Comparison of ENCODE assay signal across 2 cellular contexts in the genomic region with DNA sequence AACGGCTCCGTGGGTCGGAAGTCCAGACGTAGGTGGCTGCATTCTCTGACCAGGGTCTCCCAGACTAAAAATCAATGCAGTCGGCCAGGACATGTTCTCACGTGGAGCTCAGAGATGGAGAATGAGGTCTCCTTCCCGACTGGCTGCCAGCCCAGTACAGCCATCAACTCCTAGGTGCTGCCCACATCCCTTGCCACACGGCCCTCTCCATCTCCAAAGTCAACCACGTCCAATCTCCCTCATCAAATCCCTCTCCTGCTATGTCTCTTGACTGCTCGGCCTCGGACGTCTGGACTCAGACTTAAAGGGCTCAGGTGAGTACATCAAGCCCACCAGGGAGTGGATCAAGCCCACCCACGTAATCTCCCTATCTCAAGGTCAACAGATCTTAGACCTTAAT.
TF ChIP-seq lines count a peak whose summit lies in the region.

No MANE protein-coding gene starts in this region.

TF ChIP-seq in HepG2, 621 proteins besides CTCF, POLR2A, EP300 and RAD21:
- TF ChIP-seq, protein P1, sequence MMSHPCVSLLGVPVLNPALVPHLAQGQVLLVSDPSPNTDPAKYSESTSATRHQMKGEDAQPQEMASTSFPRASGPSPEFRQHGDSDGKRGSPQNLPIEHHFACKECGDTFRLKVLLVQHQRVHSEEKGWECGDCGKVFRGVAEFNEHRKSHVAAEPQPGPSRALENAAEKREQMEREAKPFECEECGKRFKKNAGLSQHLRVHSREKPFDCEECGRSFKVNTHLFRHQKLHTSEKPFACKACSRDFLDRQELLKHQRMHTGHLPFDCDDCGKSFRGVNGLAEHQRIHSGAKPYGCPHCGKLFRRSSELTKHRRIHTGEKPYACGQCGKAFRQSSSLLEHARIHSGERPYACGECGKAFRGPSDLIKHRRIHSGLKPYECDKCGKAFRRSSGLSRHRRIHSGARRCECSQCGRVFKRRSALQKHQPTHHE (CRISPR knock-in tag; IDR thresholded peaks at IDR 0.05; ENCODE audit: borderline replicate concordance): no peak
- TF ChIP-seq, protein P2, sequence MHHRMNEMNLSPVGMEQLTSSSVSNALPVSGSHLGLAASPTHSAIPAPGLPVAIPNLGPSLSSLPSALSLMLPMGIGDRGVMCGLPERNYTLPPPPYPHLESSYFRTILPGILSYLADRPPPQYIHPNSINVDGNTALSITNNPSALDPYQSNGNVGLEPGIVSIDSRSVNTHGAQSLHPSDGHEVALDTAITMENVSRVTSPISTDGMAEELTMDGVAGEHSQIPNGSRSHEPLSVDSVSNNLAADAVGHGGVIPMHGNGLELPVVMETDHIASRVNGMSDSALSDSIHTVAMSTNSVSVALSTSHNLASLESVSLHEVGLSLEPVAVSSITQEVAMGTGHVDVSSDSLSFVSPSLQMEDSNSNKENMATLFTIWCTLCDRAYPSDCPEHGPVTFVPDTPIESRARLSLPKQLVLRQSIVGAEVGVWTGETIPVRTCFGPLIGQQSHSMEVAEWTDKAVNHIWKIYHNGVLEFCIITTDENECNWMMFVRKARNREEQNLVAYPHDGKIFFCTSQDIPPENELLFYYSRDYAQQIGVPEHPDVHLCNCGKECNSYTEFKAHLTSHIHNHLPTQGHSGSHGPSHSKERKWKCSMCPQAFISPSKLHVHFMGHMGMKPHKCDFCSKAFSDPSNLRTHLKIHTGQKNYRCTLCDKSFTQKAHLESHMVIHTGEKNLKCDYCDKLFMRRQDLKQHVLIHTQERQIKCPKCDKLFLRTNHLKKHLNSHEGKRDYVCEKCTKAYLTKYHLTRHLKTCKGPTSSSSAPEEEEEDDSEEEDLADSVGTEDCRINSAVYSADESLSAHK (CRISPR knock-in tag; IDR thresholded peaks at IDR 0.05; ENCODE audit: borderline replicate concordance): no peak
- TF ChIP-seq ZNF543 (CRISPR knock-in tag; IDR thresholded peaks at IDR 0.05) (peak; percentile 100), RBAK (CRISPR knock-in tag; IDR thresholded peaks at IDR 0.05) (no peak), ZFY (CRISPR knock-in tag; IDR thresholded peaks at IDR 0.05) (no peak), ZNF234 (CRISPR knock-in tag; conservative IDR thresholded peaks at IDR 0.05) (no peak)

TF ChIP-seq in SK-N-SH, 30 proteins besides CTCF, POLR2A, EP300 and RAD21:
- TF ChIP-seq RFX5 (IDR thresholded peaks at IDR 0.05; ENCODE audit: low read length) (no peak), JUND (IDR thresholded peaks at IDR 0.05) (no peak), GATA2 (CRISPR knock-in tag; IDR thresholded peaks at IDR 0.05) (no peak), GABPA (IDR thresholded peaks at IDR 0.05; ENCODE audit: low read depth) (no peak), FOXM1 (IDR thresholded peaks at IDR 0.05; ENCODE audit: low read depth) (no peak), SMC3 (IDR thresholded peaks at IDR 0.05; ENCODE audit: low read depth, low read length) (no peak), ELF1 (IDR thresholded peaks at IDR 0.05) (no peak), FOSL2 (IDR thresholded peaks at IDR 0.05; ENCODE audit: borderline replicate concordance, low read depth) (no peak), RXRA (IDR thresholded peaks at IDR 0.05; ENCODE audit: borderline replicate concordance, low read depth) (no peak), TEAD4 (IDR thresholded peaks at IDR 0.05; ENCODE audit: borderline replicate concordance, insufficient read depth) (no peak), TAF1 (IDR thresholded peaks at IDR 0.05; ENCODE audit: borderline replicate concordance, low read depth, low read length) (no peak), POLR2AphosphoS5 (IDR thresholded peaks at IDR 0.05; ENCODE audit: low read depth, low read length) (no peak), SIN3A (IDR thresholded peaks at IDR 0.05; ENCODE audit: borderline replicate concordance, low read depth, low read length) (no peak), YY1 (IDR thresholded peaks at IDR 0.05; ENCODE audit: low read depth) (no peak)
- TF ChIP-seq, protein P3, sequence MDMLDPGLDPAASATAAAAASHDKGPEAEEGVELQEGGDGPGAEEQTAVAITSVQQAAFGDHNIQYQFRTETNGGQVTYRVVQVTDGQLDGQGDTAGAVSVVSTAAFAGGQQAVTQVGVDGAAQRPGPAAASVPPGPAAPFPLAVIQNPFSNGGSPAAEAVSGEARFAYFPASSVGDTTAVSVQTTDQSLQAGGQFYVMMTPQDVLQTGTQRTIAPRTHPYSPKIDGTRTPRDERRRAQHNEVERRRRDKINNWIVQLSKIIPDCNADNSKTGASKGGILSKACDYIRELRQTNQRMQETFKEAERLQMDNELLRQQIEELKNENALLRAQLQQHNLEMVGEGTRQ (IDR thresholded peaks at IDR 0.05; ENCODE audit: borderline replicate concordance, low read depth, low read length): no peak
- TF ChIP-seq, protein P4, sequence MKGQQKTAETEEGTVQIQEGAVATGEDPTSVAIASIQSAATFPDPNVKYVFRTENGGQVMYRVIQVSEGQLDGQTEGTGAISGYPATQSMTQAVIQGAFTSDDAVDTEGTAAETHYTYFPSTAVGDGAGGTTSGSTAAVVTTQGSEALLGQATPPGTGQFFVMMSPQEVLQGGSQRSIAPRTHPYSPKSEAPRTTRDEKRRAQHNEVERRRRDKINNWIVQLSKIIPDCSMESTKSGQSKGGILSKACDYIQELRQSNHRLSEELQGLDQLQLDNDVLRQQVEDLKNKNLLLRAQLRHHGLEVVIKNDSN (IDR thresholded peaks at IDR 0.05; ENCODE audit: borderline replicate concordance, low read depth): no peak
- TF ChIP-seq, protein P5, sequence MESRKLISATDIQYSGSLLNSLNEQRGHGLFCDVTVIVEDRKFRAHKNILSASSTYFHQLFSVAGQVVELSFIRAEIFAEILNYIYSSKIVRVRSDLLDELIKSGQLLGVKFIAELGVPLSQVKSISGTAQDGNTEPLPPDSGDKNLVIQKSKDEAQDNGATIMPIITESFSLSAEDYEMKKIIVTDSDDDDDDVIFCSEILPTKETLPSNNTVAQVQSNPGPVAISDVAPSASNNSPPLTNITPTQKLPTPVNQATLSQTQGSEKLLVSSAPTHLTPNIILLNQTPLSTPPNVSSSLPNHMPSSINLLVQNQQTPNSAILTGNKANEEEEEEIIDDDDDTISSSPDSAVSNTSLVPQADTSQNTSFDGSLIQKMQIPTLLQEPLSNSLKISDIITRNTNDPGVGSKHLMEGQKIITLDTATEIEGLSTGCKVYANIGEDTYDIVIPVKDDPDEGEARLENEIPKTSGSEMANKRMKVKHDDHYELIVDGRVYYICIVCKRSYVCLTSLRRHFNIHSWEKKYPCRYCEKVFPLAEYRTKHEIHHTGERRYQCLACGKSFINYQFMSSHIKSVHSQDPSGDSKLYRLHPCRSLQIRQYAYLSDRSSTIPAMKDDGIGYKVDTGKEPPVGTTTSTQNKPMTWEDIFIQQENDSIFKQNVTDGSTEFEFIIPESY (IDR thresholded peaks at IDR 0.05; ENCODE audit: borderline replicate concordance, low read depth): no peak
- TF ChIP-seq, protein P6, sequence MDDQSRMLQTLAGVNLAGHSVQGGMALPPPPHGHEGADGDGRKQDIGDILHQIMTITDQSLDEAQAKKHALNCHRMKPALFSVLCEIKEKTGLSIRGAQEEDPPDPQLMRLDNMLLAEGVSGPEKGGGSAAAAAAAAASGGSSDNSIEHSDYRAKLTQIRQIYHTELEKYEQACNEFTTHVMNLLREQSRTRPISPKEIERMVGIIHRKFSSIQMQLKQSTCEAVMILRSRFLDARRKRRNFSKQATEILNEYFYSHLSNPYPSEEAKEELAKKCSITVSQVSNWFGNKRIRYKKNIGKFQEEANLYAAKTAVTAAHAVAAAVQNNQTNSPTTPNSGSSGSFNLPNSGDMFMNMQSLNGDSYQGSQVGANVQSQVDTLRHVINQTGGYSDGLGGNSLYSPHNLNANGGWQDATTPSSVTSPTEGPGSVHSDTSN (IDR thresholded peaks at IDR 0.05): no peak
- TF ChIP-seq, protein P7, sequence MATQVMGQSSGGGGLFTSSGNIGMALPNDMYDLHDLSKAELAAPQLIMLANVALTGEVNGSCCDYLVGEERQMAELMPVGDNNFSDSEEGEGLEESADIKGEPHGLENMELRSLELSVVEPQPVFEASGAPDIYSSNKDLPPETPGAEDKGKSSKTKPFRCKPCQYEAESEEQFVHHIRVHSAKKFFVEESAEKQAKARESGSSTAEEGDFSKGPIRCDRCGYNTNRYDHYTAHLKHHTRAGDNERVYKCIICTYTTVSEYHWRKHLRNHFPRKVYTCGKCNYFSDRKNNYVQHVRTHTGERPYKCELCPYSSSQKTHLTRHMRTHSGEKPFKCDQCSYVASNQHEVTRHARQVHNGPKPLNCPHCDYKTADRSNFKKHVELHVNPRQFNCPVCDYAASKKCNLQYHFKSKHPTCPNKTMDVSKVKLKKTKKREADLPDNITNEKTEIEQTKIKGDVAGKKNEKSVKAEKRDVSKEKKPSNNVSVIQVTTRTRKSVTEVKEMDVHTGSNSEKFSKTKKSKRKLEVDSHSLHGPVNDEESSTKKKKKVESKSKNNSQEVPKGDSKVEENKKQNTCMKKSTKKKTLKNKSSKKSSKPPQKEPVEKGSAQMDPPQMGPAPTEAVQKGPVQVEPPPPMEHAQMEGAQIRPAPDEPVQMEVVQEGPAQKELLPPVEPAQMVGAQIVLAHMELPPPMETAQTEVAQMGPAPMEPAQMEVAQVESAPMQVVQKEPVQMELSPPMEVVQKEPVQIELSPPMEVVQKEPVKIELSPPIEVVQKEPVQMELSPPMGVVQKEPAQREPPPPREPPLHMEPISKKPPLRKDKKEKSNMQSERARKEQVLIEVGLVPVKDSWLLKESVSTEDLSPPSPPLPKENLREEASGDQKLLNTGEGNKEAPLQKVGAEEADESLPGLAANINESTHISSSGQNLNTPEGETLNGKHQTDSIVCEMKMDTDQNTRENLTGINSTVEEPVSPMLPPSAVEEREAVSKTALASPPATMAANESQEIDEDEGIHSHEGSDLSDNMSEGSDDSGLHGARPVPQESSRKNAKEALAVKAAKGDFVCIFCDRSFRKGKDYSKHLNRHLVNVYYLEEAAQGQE (IDR thresholded peaks at IDR 0.05; ENCODE audit: low read depth, low read length): no peak
- TF ChIP-seq, protein P8, sequence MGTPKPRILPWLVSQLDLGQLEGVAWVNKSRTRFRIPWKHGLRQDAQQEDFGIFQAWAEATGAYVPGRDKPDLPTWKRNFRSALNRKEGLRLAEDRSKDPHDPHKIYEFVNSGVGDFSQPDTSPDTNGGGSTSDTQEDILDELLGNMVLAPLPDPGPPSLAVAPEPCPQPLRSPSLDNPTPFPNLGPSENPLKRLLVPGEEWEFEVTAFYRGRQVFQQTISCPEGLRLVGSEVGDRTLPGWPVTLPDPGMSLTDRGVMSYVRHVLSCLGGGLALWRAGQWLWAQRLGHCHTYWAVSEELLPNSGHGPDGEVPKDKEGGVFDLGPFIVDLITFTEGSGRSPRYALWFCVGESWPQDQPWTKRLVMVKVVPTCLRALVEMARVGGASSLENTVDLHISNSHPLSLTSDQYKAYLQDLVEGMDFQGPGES (IDR thresholded peaks at IDR 0.05; ENCODE audit: low read depth, low read length): no peak
